In genomic region chr3:160583451-160583850, GRCh38 we compare ENCODE assay signal across 14 cellular contexts.
DNase-seq lines count a peak whose midpoint lies in the region; ATAC-seq and TF ChIP-seq lines count a peak whose summit lies in the region.
"Had no signal": no experiment of that assay in that cellular context is flagged by ENCODE, and none has a peak within 500 bp of the region (broad histone marks: within the 10 kb centered on the region; RNA-seq: fewer than 3 reads in every experiment).

No MANE protein-coding gene starts in this region.

- no peaks in the 10 kb centered on the region; the same call in 1 of the 2 replicates for H3K36me3 ChIP-seq in RWPE2 (ENCODE audit: low read depth)
- H3K36me3 ChIP-seq: HAP-1 had no signal

- DNase-seq in DMS53 (lab: John Stamatoyannopoulos, UW) (peak; percentile 76), DMS53 treated with DMSO at 0.1 percent for 48 hours (lab: John Stamatoyannopoulos, UW; ENCODE audit: unreplicated experiment) (peak; percentile 17), RWPE2 (ENCODE audit: low spot score) (no peak), epithelial cell of esophagus (ENCODE audit: low read depth) (peak; percentile 78), DMS153 (lab: John Stamatoyannopoulos, UW) (no peak), NCI-H774 (lab: John Stamatoyannopoulos, UW) (no peak)
- no peak for DNase-seq in activated CD4-positive, CD25-positive, alpha-beta regulatory T cell treated with anti-CD3 and anti-CD28 coated beads, Interleukin-2, amount 50 U/mL, for 72 hours
- DNase-seq: C1 segment of cervical spinal cord; Caco-2; CD8-positive, alpha-beta T cell; DND-41; GOT3 had no signal

- H3K27me3 ChIP-seq in RWPE2 (ENCODE audit: insufficient read depth, poor library complexity, severe bottlenecking) = no peaks in the 10 kb centered on the region

- H3K9me3 ChIP-seq in RWPE2 (ENCODE audit: severe bottlenecking) = no peaks in the 10 kb centered on the region
- H3K9me3 ChIP-seq: Caco-2 had no signal

- TF ChIP-seq CTCF in RWPE2 (IDR thresholded peaks at IDR 0.05; ENCODE audit: poor library complexity, severe bottlenecking) (no peak), epithelial cell of esophagus (IDR thresholded peaks at IDR 0.05; ENCODE audit: insufficient read depth, low read depth, low read length, missing control alignments) (no peak)

- H3K4me3 ChIP-seq in RWPE2 (ENCODE audit: severe bottlenecking) (no peak overlapping the region), epithelial cell of esophagus (ENCODE audit: low read length) (no peak overlapping the region)
- H3K4me3 ChIP-seq: HAP-1 had no signal

- peak; percentile 79 for ATAC-seq in RWPE2 (ENCODE audit: low read depth)
- ATAC-seq in HG03378 (IDR thresholded peaks at IDR 0.05; ENCODE audit: unreplicated experiment) = no peak
- ATAC-seq: CD8-positive, alpha-beta T cell had no signal

- H3K27ac ChIP-seq in RWPE2 (ENCODE audit: poor library complexity, severe bottlenecking) = no peak overlapping the region

- peaks cover 6% of the 10 kb centered on the region for H3K4me1 ChIP-seq in RWPE2 (ENCODE audit: insufficient read depth, poor library complexity, severe bottlenecking)
- H3K4me1 ChIP-seq: Caco-2, HAP-1 had no signal

Comparison
In these comparisons a context has a peak if more than half of its experiments do, and no peak if none do; other contexts are left out.
1. DNase-seq: peak in DMS53 (single experiment), DMS53 treated with DMSO at 0.1 percent for 48 hours (single experiment) and epithelial cell of esophagus (single experiment); none in RWPE2 (single experiment), DMS153 (single experiment), NCI-H774 (single experiment) and activated CD4-positive, CD25-positive, alpha-beta regulatory T cell treated with anti-CD3 and anti-CD28 coated beads, Interleukin-2, amount 50 U/mL, for 72 hours (single experiment).